ENCODE assay signal across 20 cellular contexts in the genomic region with DNA sequence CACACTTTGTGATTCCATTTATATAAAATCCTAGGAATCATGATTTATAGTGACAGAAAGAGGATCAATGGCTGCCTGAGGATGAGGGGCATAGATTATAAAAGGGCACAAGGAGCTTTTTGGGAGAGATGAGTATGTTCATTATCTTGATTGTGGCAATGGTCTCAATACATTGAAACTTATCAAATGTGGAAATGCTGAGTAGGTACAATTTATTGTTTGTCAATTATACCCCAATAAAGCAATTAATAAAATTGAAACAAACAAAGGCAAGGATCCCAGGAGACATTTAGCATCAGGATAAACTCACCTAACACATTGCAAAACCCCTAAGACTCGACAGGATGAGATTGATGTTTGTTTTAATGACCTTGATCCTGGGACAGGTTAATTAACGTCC.
DNase-seq lines count a peak whose midpoint lies in the region; ATAC-seq, FAIRE-seq and TF ChIP-seq lines count a peak whose summit lies in the region.
"Had no signal": no experiment of that assay in that cellular context is flagged by ENCODE, and none has a peak within 500 bp of the region (broad histone marks: within the 10 kb centered on the region; RNA-seq: fewer than 3 reads in every experiment).

No MANE protein-coding gene starts in this region.

- TF ChIP-seq CTCF in HepG2 (CRISPR knock-in tag; IDR thresholded peaks at IDR 0.05): no peak
- TF ChIP-seq CTCF in right lobe of liver (IDR thresholded peaks at IDR 0.05): no peak
- no peak for TF ChIP-seq CTCF in IMR-90 (conservative IDR thresholded peaks at IDR 0.05; ENCODE audit: low read depth, low read length)
- no peak for TF ChIP-seq CTCF in VCaP (conservative IDR thresholded peaks at IDR 0.05)

- no peak overlapping the region for H4K91ac ChIP-seq in IMR-90 (ENCODE audit: insufficient read depth, low read depth, low read length)

- H3K27ac ChIP-seq in HepG2 (ENCODE audit: extremely low read length, insufficient read depth, low read length) (no peak overlapping the region), right lobe of liver (no peak overlapping the region), IMR-90 (ENCODE audit: insufficient read depth, low read length) (no peak overlapping the region), VCaP (peak overlapping the region; percentile 71)
- H3K27ac ChIP-seq: 22Rv1; BLaER1 treated with 17β-estradiol and CSF1 and Interleukin-3, amounts not matched to agents 10 nM and 100 nM had no signal

- H3K36me3 ChIP-seq in HepG2 (replicated peaks in 1 of 2; ENCODE audit: control insufficient read depth in 1 of 2, insufficient read depth in 2 of 2, low read length in 2 of 2): no peaks in the 10 kb centered on the region
- no peaks in the 10 kb centered on the region for H3K36me3 ChIP-seq in right lobe of liver
- no peaks in the 10 kb centered on the region for H3K36me3 ChIP-seq in IMR-90 (ENCODE audit: control insufficient read depth, insufficient read depth, low read length)
- H3K36me3 ChIP-seq: BLaER1 treated with 17β-estradiol and CSF1 and Interleukin-3, amounts not matched to agents 10 nM and 100 nM had no signal

- H2BK20ac ChIP-seq in IMR-90 (ENCODE audit: low read depth, low read length): no peak overlapping the region

- no peak overlapping the region for H3K4me3 ChIP-seq in HepG2 (replicated peaks in 1 of 3; ENCODE audit: insufficient read depth in 1 of 3, low read depth in 2 of 3, low read length in 3 of 3)
- H3K4me3 ChIP-seq in right lobe of liver: no peak overlapping the region
- no peak overlapping the region for H3K4me3 ChIP-seq in IMR-90 (ENCODE audit: insufficient read depth, low read depth, low read length)
- H3K4me3 ChIP-seq: BLaER1 treated with 17β-estradiol and CSF1 and Interleukin-3, amounts not matched to agents 10 nM and 100 nM had no signal

- POLR2A ChIA-PET in HepG2 (lab: Yijun Ruan, JAX) (no interaction called here), IMR-90 (lab: Charles Lee; ENCODE audit: unreplicated experiment) (no interaction called here)

- CTCF ChIA-PET in HepG2 (lab: Yijun Ruan, JAX; ENCODE audit: low intra/inter-chr PET ratio, low total read pairs): no interaction called here
- CTCF ChIA-PET in IMR-90 (lab: Yijun Ruan, JAX): no interaction called here

- H3K79me1 ChIP-seq in IMR-90 (ENCODE audit: low read depth in 1 of 2, low read length in 2 of 2): no peaks in the 10 kb centered on the region

- no peak overlapping the region for H4K8ac ChIP-seq in IMR-90 (ENCODE audit: low read depth in 2 of 2, low read length in 2 of 2)

- TF ChIP-seq POLR2A in HepG2 (IDR thresholded peaks at IDR 0.05; ENCODE audit: insufficient read depth in 1 of 2, low read depth in 2 of 2, low read length in 2 of 2) (no peak), right lobe of liver (IDR thresholded peaks at IDR 0.05) (no peak), IMR-90 (IDR thresholded peaks at IDR 0.05; ENCODE audit: low read depth, low read length) (no peak)

- no peak overlapping the region for H2AK5ac ChIP-seq in IMR-90 (ENCODE audit: low read depth, low read length)

- no peak overlapping the region for H3K18ac ChIP-seq in IMR-90 (ENCODE audit: low read depth, low read length)

- no peak overlapping the region for H3K4ac ChIP-seq in IMR-90 (ENCODE audit: low read depth, low read length)

- H3K4me2 ChIP-seq in HepG2 (ENCODE audit: low read depth, low read length): no peak overlapping the region
- H3K4me2 ChIP-seq in IMR-90 (ENCODE audit: low read depth, low read length): no peak overlapping the region
- H3K4me2 ChIP-seq: BLaER1 treated with 17β-estradiol and CSF1 and Interleukin-3, amounts not matched to agents 10 nM and 100 nM had no signal

- FAIRE-seq in HepG2 (lab: Jason Lieb, UNC): no peak
- FAIRE-seq: D721Med, G401.6, GM12891, GM19239 had no signal

- H2BK120ac ChIP-seq in IMR-90 (ENCODE audit: low read depth, low read length): no peak overlapping the region

- H2BK15ac ChIP-seq in IMR-90 (ENCODE audit: low read depth, low read length): no peak overlapping the region

- DNase-seq in HepG2 (ENCODE audit: low spot score) (no peak), right lobe of liver (no peak), IMR-90 (no peak), NCI-H146 (lab: John Stamatoyannopoulos, UW) (no peak), HuH-7.5 (ENCODE audit: low spot score) (no peak), occipital lobe (lab: John Stamatoyannopoulos, UW) (no peak)
- DNase-seq: AML-193; Caco-2; Calu3; CD4-positive, alpha-beta T cell; CD8-positive, alpha-beta T cell; DMS79 treated with DMSO at 0.1 percent for 48 hours; GF-D8 had no signal

- no peak overlapping the region for H2AK9ac ChIP-seq in IMR-90 (replicated peaks; ENCODE audit: low read depth, low read length, poor library complexity)

- H2AFZ ChIP-seq in HepG2 (ENCODE audit: low read length) (no peak overlapping the region), IMR-90 (replicated peaks; ENCODE audit: low read length, poor library complexity) (no peak overlapping the region)

- TF ChIP-seq RAD21 in HepG2 (CRISPR knock-in tag; IDR thresholded peaks at IDR 0.05): no peak
- TF ChIP-seq RAD21 in IMR-90 (IDR thresholded peaks at IDR 0.05; ENCODE audit: low read length): no peak

- H3K9ac ChIP-seq in HepG2 (ENCODE audit: insufficient read depth, low read depth, low read length): no peak overlapping the region
- no peak overlapping the region for H3K9ac ChIP-seq in IMR-90 (ENCODE audit: low read depth, low read length)
- H3K9ac ChIP-seq: BLaER1 treated with 17β-estradiol and CSF1 and Interleukin-3, amounts not matched to agents 10 nM and 100 nM had no signal

- intact Hi-C loops in HepG2 (cut with micrococcal nuclease; ENCODE audit: unreplicated experiment): no loop called here
- intact Hi-C loops in right lobe of liver (cut with DNase I): loop anchor here in 1 of 2 donors (10.0 kb wide), 1 partner anchor 177 kb away; no protein-coding TSS in a partner anchor
- intact Hi-C loops in IMR-90 (cut with micrococcal nuclease): no loop called here

- ATAC-seq in HepG2: no peak
- no peak for ATAC-seq in right lobe of liver
- ATAC-seq in IMR-90 (ENCODE audit: low read depth): no peak
- ATAC-seq: CD8-positive, alpha-beta T cell had no signal

- no peaks in the 10 kb centered on the region for H3K9me3 ChIP-seq in HepG2 (ENCODE audit: low read length)
- H3K9me3 ChIP-seq in right lobe of liver: no peaks in the 10 kb centered on the region
- peaks cover 43% of the 10 kb centered on the region; the same call in 1 of the 2 replicates for H3K9me3 ChIP-seq in IMR-90 (ENCODE audit: control insufficient read depth, insufficient read depth, low read length)
- H3K9me3 ChIP-seq: BLaER1 treated with 17β-estradiol and CSF1 and Interleukin-3, amounts not matched to agents 10 nM and 100 nM; Caco-2 had no signal

- BruUV-seq in HepG2 (replicated peaks; lab: Mats Ljungman, UMichigan) (no TSS peak), IMR-90 (replicated peaks; lab: Mats Ljungman, UMichigan) (no TSS peak)

- H4K20me1 ChIP-seq in HepG2 (ENCODE audit: insufficient read depth, low read length): no peaks in the 10 kb centered on the region
- H4K20me1 ChIP-seq in IMR-90 (ENCODE audit: insufficient read depth, low read length): no peaks in the 10 kb centered on the region
- H4K20me1 ChIP-seq: BLaER1 treated with 17β-estradiol and CSF1 and Interleukin-3, amounts not matched to agents 10 nM and 100 nM had no signal

- H2BK5ac ChIP-seq in IMR-90 (ENCODE audit: low read depth, low read length, poor library complexity, severe bottlenecking): no peak overlapping the region

- no peak overlapping the region for H4K5ac ChIP-seq in IMR-90 (ENCODE audit: low read depth, low read length)

- no peaks in the 10 kb centered on the region for H3K79me2 ChIP-seq in HepG2 (ENCODE audit: insufficient read depth, low read length)

- 0% methylated on average over 2 of the region's 2 CpGs for WGBS in HepG2 (ENCODE audit: low lambda C conversion rate)
- 13% methylated on average over 2 of the region's 2 CpGs for WGBS in right lobe of liver (ENCODE audit: insufficient coverage, low coverage, low lambda C conversion rate, missing lambda C conversion rate)
- WGBS in IMR-90 (ENCODE audit: extremely low coverage in 2 of 2, insufficient read length in 1 of 2), 2 experiments: no CpG with 5 or more reads among the region's 2 CpGs

- H3K27me3 ChIP-seq in HepG2 (ENCODE audit: control insufficient read depth in 1 of 2, insufficient read depth in 2 of 2, low read length in 2 of 2) (peaks cover 0 to 8% of the 10 kb centered on the region in 2 experiments; a peak in 1 of 5 replicates), right lobe of liver (no peaks in the 10 kb centered on the region), IMR-90 (ENCODE audit: control insufficient read depth, insufficient read depth, low read length) (no peaks in the 10 kb centered on the region)
- H3K27me3 ChIP-seq: BLaER1 treated with 17β-estradiol and CSF1 and Interleukin-3, amounts not matched to agents 10 nM and 100 nM had no signal

- no peak overlapping the region for H3K23ac ChIP-seq in IMR-90 (ENCODE audit: low read depth, low read length)

- TF ChIP-seq EP300 in HepG2 (IDR thresholded peaks at IDR 0.05; ENCODE audit: low read depth in 2 of 2, low read length in 2 of 2) (no peak), HepG2 (CRISPR knock-in tag; IDR thresholded peaks at IDR 0.05; ENCODE audit: borderline replicate concordance) (no peak)

- H3K14ac ChIP-seq in IMR-90 (replicated peaks; ENCODE audit: low read depth, low read length): no peak overlapping the region

- no peaks in the 10 kb centered on the region for H3K9me1 ChIP-seq in IMR-90 (ENCODE audit: insufficient read depth, low read length)

- dilution Hi-C loops in IMR-90 (cut with HindIII; ENCODE audit: low sequenced_read_pairs, unreplicated experiment): no loop called here

- H3K56ac ChIP-seq in IMR-90 (ENCODE audit: extremely low read depth, insufficient read depth, low read length): no peak overlapping the region

- in situ Hi-C loops in HepG2 (cut with HindIII; ENCODE audit: extremely low pct_ligation_motif_present, low pct_unique_long_range_greater_than_20kb): no loop called here
- in situ Hi-C loops in IMR-90 (cut with MboI; ENCODE audit: low sequenced_read_pairs): no loop called here

- H3K4me1 ChIP-seq in HepG2 (ENCODE audit: insufficient read depth, low read length) (no peaks in the 10 kb centered on the region; the same call in 1 of the 2 replicates), right lobe of liver (no peaks in the 10 kb centered on the region), IMR-90 (ENCODE audit: control insufficient read depth, insufficient read depth, low read length) (no peaks in the 10 kb centered on the region)
- H3K4me1 ChIP-seq: Caco-2 had no signal

TF ChIP-seq in HepG2, 621 proteins besides CTCF, POLR2A, EP300 and RAD21 (continues in another document):
- peak; percentile 48 to 79; a peak in 3 of 4 replicates for TF ChIP-seq MAFK (conservative IDR thresholded peaks at IDR 0.05 in 1 of 2, IDR thresholded peaks at IDR 0.05 in 1 of 2; ENCODE audit: low read length in 2 of 2)
- TF ChIP-seq MAFF (IDR thresholded peaks at IDR 0.05; ENCODE audit: low read depth, low read length): peak; percentile 57

TF ChIP-seq in IMR-90, 13 proteins besides CTCF, POLR2A, EP300 and RAD21 (continues in another document):
- TF ChIP-seq RFX5 (IDR thresholded peaks at IDR 0.05; ENCODE audit: low read depth, low read length): no peak
